Comparison of ENCODE assay signal across 8 cellular contexts in genomic region chr5:179699640-179700298, GRCh38. TPM values are rescaled to one million over a fixed set of nuclear protein-coding genes. Genes with fewer than 3 reads are reported as not detected.
A peak's percentile ranks its signal among the peaks of the same experiment; 100 is the strongest.
DNase-seq lines count a peak whose midpoint lies in the region; ATAC-seq and TF ChIP-seq lines count a peak whose summit lies in the region.

No MANE protein-coding gene starts in this region.

- H3K4me1 ChIP-seq in mesodermal cell (ENCODE audit: control insufficient read depth, insufficient read depth, low read length, poor library complexity, severe bottlenecking), result peaks cover 4% of the 10 kb centered on the region

- no peak for TF ChIP-seq CTCF in HFF-Myc (IDR thresholded peaks at IDR 0.05; ENCODE audit: low read depth, low read length, missing control alignments)
- no peak for TF ChIP-seq CTCF in SU-DHL-6 (IDR thresholded peaks at IDR 0.05; ENCODE audit: insufficient read depth, low read length, poor library complexity, severe bottlenecking)
- no peak for TF ChIP-seq CTCF in coronary artery (IDR thresholded peaks at IDR 0.05)

- H3K27me3 ChIP-seq in SU-DHL-6 (ENCODE audit: low read length), result no peaks in the 10 kb centered on the region

- H2AFZ ChIP-seq in SU-DHL-6 (ENCODE audit: low read depth, low read length, severe bottlenecking), result no peak overlapping the region

- peak overlapping the region; percentile 99 for H3K9ac ChIP-seq in SU-DHL-6 (ENCODE audit: low read length)

- DNase-seq in DMS53 treated with DMSO at 0.1 percent for 48 hours (lab: John Stamatoyannopoulos, UW; ENCODE audit: unreplicated experiment) (peak; percentile 41), HFF-Myc (ENCODE audit: extremely low read depth, low read depth) (no peak), coronary artery (ENCODE audit: low spot score) (no peak)

- H4K20me1 ChIP-seq in SU-DHL-6 (ENCODE audit: low read depth, low read length), result peaks cover 17% of the 10 kb centered on the region; the same call in 1 of the 2 replicates

- H3K36me3 ChIP-seq in SU-DHL-6 (ENCODE audit: low read length) (peaks cover 7% of the 10 kb centered on the region; the same call in 1 of the 2 replicates), mesodermal cell (ENCODE audit: control insufficient read depth, insufficient read depth, low read length) (peaks cover 40% of the 10 kb centered on the region)

- H3K79me2 ChIP-seq in SU-DHL-6 (ENCODE audit: insufficient read depth, low read length), result peaks cover 60% of the 10 kb centered on the region

- H3K4me2 ChIP-seq in SU-DHL-6 (ENCODE audit: low read depth, low read length, poor library complexity, severe bottlenecking), result peak overlapping the region; percentile 90

- no peaks in the 10 kb centered on the region for H3K9me3 ChIP-seq in SU-DHL-6 (ENCODE audit: insufficient read depth, low read length)
- H3K9me3 ChIP-seq in mesodermal cell (ENCODE audit: control insufficient read depth, low read length), result no peaks in the 10 kb centered on the region

- no peaks in the 10 kb centered on the region for H3K9me2 ChIP-seq in SU-DHL-6 (replicated peaks; ENCODE audit: insufficient read depth, low read length)

- no peak for ATAC-seq in GM18858 (IDR thresholded peaks at IDR 0.05; ENCODE audit: unreplicated experiment)
- ATAC-seq in GM19035 (IDR thresholded peaks at IDR 0.05; ENCODE audit: unreplicated experiment), result no peak

- peaks cover 9% of the 10 kb centered on the region; the same call in 1 of the 2 replicates for H3F3A ChIP-seq in SU-DHL-6 (ENCODE audit: insufficient read depth)

- 5 to 21% methylated on average over 11 to 13 of the region's 18 CpGs for WGBS in mesodermal cell (ENCODE audit: insufficient coverage in 2 of 2), 2 experiments

- H3K27ac ChIP-seq in SU-DHL-6 (ENCODE audit: low read depth, low read length) (peak overlapping the region; percentile 68), coronary artery (peak overlapping the region; percentile 94 to 99), mesodermal cell (ENCODE audit: low read depth, low read length, severe bottlenecking) (peak overlapping the region; percentile 99), temporal lobe (ENCODE audit: low read depth, low read length) (peak overlapping the region; percentile 83)

- H3K4me3 ChIP-seq in HFF-Myc (replicated peaks; ENCODE audit: low read depth, low read length), result peak overlapping the region; percentile 83
- peak overlapping the region; percentile 90 for H3K4me3 ChIP-seq in SU-DHL-6 (ENCODE audit: insufficient read depth, low read length, poor library complexity, severe bottlenecking)
- peak overlapping the region; percentile 87 for H3K4me3 ChIP-seq in coronary artery
- peak overlapping the region; percentile 99 for H3K4me3 ChIP-seq in mesodermal cell (ENCODE audit: extremely low read depth, insufficient read depth, low read length, poor library complexity, severe bottlenecking)

RNA-seq across cellular contexts. Expression of gene CANX, which starts 1.0 kb away (rescaled TPM):
- 326 TPM for polyA plus RNA-seq in mesodermal cell (2013, experiment 1 of 2)
- 321 TPM for polyA plus RNA-seq in mesodermal cell (2013, experiment 2 of 2)
- total RNA-seq in temporal lobe, result 289 TPM

RNA-seq across cellular contexts. Expression of gene CBY3, which starts 18.9 kb away (rescaled TPM):
- polyA plus RNA-seq in mesodermal cell (2013, experiment 1 of 2), result not detected
- polyA plus RNA-seq in mesodermal cell (2013, experiment 2 of 2), result not detected
- not detected for total RNA-seq in temporal lobe

RNA-seq across cellular contexts. Expression of gene MAML1, which starts 32.9 kb away (rescaled TPM):
- 34.0 TPM for polyA plus RNA-seq in mesodermal cell (2013, experiment 1 of 2)
- 36.7 TPM for polyA plus RNA-seq in mesodermal cell (2013, experiment 2 of 2)
- total RNA-seq in temporal lobe, result 12.8 TPM
